Comparison of ENCODE assay signal across 1 cellular context in the genomic region with DNA sequence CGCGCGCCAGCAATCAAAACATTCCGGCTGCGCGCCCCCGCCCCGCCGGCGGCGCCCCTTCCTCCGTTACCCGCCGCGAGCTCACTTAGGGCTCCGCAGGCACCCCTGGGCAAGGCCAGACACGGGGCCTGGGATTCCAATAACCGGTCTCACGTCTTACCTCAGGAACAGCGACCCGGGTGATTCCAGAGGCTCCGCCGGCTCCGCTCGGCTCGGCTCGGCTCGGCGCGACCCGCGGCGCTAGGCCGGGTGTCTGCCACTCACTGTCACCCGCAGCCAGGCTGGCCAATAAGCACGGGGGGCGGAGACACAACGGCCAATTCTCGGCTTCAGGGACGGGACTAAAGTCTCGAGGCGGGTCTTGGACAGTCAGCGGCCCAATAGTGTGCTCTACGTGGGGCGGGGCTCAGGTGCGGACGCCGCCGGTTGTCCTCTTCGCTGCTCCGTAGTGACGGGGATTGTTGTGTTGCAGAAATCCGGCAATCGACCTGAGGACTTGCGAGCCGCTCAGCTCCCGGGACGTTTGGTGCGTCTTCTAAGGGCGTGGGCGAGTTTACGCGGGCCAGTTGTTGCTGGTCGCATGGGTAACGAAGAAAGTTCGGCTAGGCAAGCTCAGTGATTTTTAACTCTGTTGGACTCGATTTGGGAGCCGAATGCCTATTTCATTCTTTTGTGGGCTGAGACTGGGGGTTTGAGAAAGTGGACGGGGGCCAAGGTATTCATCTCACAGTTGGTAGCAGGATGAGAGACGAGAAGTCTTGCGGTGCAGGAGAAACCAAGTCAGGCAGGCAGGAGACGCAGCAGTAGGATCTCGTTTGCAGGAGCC.
TF ChIP-seq lines count a peak whose summit lies in the region.

A gene with protein sequence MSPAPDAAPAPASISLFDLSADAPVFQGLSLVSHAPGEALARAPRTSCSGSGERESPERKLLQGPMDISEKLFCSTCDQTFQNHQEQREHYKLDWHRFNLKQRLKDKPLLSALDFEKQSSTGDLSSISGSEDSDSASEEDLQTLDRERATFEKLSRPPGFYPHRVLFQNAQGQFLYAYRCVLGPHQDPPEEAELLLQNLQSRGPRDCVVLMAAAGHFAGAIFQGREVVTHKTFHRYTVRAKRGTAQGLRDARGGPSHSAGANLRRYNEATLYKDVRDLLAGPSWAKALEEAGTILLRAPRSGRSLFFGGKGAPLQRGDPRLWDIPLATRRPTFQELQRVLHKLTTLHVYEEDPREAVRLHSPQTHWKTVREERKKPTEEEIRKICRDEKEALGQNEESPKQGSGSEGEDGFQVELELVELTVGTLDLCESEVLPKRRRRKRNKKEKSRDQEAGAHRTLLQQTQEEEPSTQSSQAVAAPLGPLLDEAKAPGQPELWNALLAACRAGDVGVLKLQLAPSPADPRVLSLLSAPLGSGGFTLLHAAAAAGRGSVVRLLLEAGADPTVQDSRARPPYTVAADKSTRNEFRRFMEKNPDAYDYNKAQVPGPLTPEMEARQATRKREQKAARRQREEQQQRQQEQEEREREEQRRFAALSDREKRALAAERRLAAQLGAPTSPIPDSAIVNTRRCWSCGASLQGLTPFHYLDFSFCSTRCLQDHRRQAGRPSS (plus strand): TSS at position 432 of the 826 bp plus-strand sequence. CDS start 452 bp downstream, outside the sequence.
A gene with protein sequence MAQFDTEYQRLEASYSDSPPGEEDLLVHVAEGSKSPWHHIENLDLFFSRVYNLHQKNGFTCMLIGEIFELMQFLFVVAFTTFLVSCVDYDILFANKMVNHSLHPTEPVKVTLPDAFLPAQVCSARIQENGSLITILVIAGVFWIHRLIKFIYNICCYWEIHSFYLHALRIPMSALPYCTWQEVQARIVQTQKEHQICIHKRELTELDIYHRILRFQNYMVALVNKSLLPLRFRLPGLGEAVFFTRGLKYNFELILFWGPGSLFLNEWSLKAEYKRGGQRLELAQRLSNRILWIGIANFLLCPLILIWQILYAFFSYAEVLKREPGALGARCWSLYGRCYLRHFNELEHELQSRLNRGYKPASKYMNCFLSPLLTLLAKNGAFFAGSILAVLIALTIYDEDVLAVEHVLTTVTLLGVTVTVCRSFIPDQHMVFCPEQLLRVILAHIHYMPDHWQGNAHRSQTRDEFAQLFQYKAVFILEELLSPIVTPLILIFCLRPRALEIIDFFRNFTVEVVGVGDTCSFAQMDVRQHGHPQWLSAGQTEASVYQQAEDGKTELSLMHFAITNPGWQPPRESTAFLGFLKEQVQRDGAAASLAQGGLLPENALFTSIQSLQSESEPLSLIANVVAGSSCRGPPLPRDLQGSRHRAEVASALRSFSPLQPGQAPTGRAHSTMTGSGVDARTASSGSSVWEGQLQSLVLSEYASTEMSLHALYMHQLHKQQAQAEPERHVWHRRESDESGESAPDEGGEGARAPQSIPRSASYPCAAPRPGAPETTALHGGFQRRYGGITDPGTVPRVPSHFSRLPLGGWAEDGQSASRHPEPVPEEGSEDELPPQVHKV (minus strand): TSS at position 262 of the 826 bp plus-strand sequence. CDS start 1,612 bp downstream, outside the sequence.

TF ChIP-seq in GM12878, 131 proteins besides CTCF, POLR2A, EP300 and RAD21 (continued from another document and continues in another):
- TF ChIP-seq WRNIP1 (IDR thresholded peaks at IDR 0.05; ENCODE audit: borderline replicate concordance, low read depth, low read length) (no peak), IRF4 (IDR thresholded peaks at IDR 0.05; ENCODE audit: low read depth, low read length) (no peak), ZNF622 (IDR thresholded peaks at IDR 0.05) (no peak), SMAD5 (IDR thresholded peaks at IDR 0.05; ENCODE audit: low read depth) (peak; percentile 42; the same call in 1 of the 2 replicates), RB1 (IDR thresholded peaks at IDR 0.05; ENCODE audit: borderline replicate concordance) (peak; percentile 89), SUZ12 (IDR thresholded peaks at IDR 0.05; ENCODE audit: unreplicated experiment) (no peak), POLR2AphosphoS2 (IDR thresholded peaks at IDR 0.05; ENCODE audit: low read depth, low read length) (0 out of 2 replicates have a peak, but pooled peaks have one; percentile 36), ZNF384 (IDR thresholded peaks at IDR 0.05; ENCODE audit: borderline replicate concordance, low read depth, low read length) (no peak), CHD1 (IDR thresholded peaks at IDR 0.05; ENCODE audit: low read depth, low read length) (no peak; the same call in 1 of the 2 replicates), POLR2AphosphoS5 (IDR thresholded peaks at IDR 0.05; ENCODE audit: low read length) (peak; percentile 90), SRF (IDR thresholded peaks at IDR 0.05; ENCODE audit: low read depth in 2 of 2, low read length in 2 of 2) (no peak), TBL1XR1 (IDR thresholded peaks at IDR 0.05; ENCODE audit: low read depth, low read length) (no peak), SMC3 (IDR thresholded peaks at IDR 0.05; ENCODE audit: borderline replicate concordance, low read length) (no peak), MYB (IDR thresholded peaks at IDR 0.05; ENCODE audit: borderline replicate concordance, low read depth, low read length) (no peak), IKZF1 (conservative IDR thresholded peaks at IDR 0.05) (peak; percentile 63), NBN (IDR thresholded peaks at IDR 0.05) (peak; percentile 67), ZNF274 (IDR thresholded peaks at IDR 0.05; ENCODE audit: insufficient read depth, insufficient read length) (no peak)
- TF ChIP-seq, protein P1, sequence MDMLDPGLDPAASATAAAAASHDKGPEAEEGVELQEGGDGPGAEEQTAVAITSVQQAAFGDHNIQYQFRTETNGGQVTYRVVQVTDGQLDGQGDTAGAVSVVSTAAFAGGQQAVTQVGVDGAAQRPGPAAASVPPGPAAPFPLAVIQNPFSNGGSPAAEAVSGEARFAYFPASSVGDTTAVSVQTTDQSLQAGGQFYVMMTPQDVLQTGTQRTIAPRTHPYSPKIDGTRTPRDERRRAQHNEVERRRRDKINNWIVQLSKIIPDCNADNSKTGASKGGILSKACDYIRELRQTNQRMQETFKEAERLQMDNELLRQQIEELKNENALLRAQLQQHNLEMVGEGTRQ (IDR thresholded peaks at IDR 0.05; ENCODE audit: borderline replicate concordance, low read depth, low read length), result no peak
- TF ChIP-seq, protein P2, sequence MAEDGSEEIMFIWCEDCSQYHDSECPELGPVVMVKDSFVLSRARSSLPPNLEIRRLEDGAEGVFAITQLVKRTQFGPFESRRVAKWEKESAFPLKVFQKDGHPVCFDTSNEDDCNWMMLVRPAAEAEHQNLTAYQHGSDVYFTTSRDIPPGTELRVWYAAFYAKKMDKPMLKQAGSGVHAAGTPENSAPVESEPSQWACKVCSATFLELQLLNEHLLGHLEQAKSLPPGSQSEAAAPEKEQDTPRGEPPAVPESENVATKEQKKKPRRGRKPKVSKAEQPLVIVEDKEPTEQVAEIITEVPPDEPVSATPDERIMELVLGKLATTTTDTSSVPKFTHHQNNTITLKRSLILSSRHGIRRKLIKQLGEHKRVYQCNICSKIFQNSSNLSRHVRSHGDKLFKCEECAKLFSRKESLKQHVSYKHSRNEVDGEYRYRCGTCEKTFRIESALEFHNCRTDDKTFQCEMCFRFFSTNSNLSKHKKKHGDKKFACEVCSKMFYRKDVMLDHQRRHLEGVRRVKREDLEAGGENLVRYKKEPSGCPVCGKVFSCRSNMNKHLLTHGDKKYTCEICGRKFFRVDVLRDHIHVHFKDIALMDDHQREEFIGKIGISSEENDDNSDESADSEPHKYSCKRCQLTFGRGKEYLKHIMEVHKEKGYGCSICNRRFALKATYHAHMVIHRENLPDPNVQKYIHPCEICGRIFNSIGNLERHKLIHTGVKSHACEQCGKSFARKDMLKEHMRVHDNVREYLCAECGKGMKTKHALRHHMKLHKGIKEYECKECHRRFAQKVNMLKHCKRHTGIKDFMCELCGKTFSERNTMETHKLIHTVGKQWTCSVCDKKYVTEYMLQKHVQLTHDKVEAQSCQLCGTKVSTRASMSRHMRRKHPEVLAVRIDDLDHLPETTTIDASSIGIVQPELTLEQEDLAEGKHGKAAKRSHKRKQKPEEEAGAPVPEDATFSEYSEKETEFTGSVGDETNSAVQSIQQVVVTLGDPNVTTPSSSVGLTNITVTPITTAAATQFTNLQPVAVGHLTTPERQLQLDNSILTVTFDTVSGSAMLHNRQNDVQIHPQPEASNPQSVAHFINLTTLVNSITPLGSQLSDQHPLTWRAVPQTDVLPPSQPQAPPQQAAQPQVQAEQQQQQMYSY (CRISPR knock-in tag; IDR thresholded peaks at IDR 0.05), result no peak
- TF ChIP-seq, protein P3, sequence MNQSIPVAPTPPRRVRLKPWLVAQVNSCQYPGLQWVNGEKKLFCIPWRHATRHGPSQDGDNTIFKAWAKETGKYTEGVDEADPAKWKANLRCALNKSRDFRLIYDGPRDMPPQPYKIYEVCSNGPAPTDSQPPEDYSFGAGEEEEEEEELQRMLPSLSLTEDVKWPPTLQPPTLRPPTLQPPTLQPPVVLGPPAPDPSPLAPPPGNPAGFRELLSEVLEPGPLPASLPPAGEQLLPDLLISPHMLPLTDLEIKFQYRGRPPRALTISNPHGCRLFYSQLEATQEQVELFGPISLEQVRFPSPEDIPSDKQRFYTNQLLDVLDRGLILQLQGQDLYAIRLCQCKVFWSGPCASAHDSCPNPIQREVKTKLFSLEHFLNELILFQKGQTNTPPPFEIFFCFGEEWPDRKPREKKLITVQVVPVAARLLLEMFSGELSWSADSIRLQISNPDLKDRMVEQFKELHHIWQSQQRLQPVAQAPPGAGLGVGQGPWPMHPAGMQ (IDR thresholded peaks at IDR 0.05; ENCODE audit: borderline replicate concordance), result no peak
- TF ChIP-seq, protein P4, sequence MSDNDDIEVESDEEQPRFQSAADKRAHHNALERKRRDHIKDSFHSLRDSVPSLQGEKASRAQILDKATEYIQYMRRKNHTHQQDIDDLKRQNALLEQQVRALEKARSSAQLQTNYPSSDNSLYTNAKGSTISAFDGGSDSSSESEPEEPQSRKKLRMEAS (IDR thresholded peaks at IDR 0.05; ENCODE audit: low read depth, low read length), result no peak; the same call in 1 of the 2 replicates
- TF ChIP-seq, protein P5, sequence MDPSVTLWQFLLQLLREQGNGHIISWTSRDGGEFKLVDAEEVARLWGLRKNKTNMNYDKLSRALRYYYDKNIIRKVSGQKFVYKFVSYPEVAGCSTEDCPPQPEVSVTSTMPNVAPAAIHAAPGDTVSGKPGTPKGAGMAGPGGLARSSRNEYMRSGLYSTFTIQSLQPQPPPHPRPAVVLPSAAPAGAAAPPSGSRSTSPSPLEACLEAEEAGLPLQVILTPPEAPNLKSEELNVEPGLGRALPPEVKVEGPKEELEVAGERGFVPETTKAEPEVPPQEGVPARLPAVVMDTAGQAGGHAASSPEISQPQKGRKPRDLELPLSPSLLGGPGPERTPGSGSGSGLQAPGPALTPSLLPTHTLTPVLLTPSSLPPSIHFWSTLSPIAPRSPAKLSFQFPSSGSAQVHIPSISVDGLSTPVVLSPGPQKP (IDR thresholded peaks at IDR 0.05; ENCODE audit: low read depth, low read length), result no peak
- TF ChIP-seq, protein P6, sequence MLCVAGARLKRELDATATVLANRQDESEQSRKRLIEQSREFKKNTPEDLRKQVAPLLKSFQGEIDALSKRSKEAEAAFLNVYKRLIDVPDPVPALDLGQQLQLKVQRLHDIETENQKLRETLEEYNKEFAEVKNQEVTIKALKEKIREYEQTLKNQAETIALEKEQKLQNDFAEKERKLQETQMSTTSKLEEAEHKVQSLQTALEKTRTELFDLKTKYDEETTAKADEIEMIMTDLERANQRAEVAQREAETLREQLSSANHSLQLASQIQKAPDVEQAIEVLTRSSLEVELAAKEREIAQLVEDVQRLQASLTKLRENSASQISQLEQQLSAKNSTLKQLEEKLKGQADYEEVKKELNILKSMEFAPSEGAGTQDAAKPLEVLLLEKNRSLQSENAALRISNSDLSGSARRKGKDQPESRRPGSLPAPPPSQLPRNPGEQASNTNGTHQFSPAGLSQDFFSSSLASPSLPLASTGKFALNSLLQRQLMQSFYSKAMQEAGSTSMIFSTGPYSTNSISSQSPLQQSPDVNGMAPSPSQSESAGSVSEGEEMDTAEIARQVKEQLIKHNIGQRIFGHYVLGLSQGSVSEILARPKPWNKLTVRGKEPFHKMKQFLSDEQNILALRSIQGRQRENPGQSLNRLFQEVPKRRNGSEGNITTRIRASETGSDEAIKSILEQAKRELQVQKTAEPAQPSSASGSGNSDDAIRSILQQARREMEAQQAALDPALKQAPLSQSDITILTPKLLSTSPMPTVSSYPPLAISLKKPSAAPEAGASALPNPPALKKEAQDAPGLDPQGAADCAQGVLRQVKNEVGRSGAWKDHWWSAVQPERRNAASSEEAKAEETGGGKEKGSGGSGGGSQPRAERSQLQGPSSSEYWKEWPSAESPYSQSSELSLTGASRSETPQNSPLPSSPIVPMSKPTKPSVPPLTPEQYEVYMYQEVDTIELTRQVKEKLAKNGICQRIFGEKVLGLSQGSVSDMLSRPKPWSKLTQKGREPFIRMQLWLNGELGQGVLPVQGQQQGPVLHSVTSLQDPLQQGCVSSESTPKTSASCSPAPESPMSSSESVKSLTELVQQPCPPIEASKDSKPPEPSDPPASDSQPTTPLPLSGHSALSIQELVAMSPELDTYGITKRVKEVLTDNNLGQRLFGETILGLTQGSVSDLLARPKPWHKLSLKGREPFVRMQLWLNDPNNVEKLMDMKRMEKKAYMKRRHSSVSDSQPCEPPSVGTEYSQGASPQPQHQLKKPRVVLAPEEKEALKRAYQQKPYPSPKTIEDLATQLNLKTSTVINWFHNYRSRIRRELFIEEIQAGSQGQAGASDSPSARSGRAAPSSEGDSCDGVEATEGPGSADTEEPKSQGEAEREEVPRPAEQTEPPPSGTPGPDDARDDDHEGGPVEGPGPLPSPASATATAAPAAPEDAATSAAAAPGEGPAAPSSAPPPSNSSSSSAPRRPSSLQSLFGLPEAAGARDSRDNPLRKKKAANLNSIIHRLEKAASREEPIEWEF (IDR thresholded peaks at IDR 0.05; ENCODE audit: insufficient replicate concordance, low read depth, low read length), result no peak
- TF ChIP-seq, protein P7, sequence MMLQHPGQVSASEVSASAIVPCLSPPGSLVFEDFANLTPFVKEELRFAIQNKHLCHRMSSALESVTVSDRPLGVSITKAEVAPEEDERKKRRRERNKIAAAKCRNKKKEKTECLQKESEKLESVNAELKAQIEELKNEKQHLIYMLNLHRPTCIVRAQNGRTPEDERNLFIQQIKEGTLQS (IDR thresholded peaks at IDR 0.05; ENCODE audit: borderline replicate concordance, extremely low read depth, low read depth, low read length), result no peak
